Comparison of ENCODE assay signal across 31 cellular contexts in genomic region chr7:159370-160270, GRCh38. TPM values are rescaled to one million over a fixed set of nuclear protein-coding genes. Genes with fewer than 3 reads are reported as not detected.
DNase-seq lines count a peak whose midpoint lies in the region; ATAC-seq, FAIRE-seq and TF ChIP-seq lines count a peak whose summit lies in the region.
"Had no signal": no experiment of that assay in that cellular context is flagged by ENCODE, and none has a peak within 500 bp of the region (broad histone marks: within the 10 kb centered on the region; RNA-seq: fewer than 3 reads in every experiment).

No MANE protein-coding gene starts in this region.

- H3K36me3 ChIP-seq in lower lobe of right lung: no peaks in the 10 kb centered on the region
- H3K36me3 ChIP-seq: adrenal gland, gastroesophageal sphincter, left lung, MG63, Peyer's patch had no signal

- DNase-seq in SKM-1 treated with dmso at 0.1 percent for 144 hours (lab: John Stamatoyannopoulos, UW; ENCODE audit: unreplicated experiment) (peak; percentile 9), SKM-1 (lab: John Stamatoyannopoulos, UW; ENCODE audit: unreplicated experiment) (no peak), chondrocyte (ENCODE audit: low spot score) (peak; percentile 75), lower lobe of right lung (peak; percentile 32), urothelium cell line (ENCODE audit: low spot score) (no peak), A172 (ENCODE audit: low spot score) (no peak), glutamatergic neuron (no peak), C1 segment of cervical spinal cord (lab: John Stamatoyannopoulos, UW) (no peak)
- DNase-seq: activated CD4-positive, alpha-beta T cell treated with anti-CD3 and anti-CD28 coated beads for 36 hours; activated naive CD4-positive, alpha-beta T cell treated with anti-CD3 and anti-CD28 coated beads, Interleukin-2, amount 10 ng/mL, durations not matched to agents 7 days and 5 days; body of pancreas; CD4-positive, alpha-beta memory T cell; H7; KG1; MG63; midbrain; naive thymus-derived CD4-positive, alpha-beta T cell; NCI-H2029 treated with DMSO at 0.1 percent for 48 hours; NCI-H226; SIG-M5; T1000 had no signal

- no peak overlapping the region for H3K27ac Mint-ChIP-seq in chondrocyte (ENCODE audit: unreplicated experiment)
- no peak overlapping the region for H3K27ac Mint-ChIP-seq in glutamatergic neuron (ENCODE audit: unreplicated experiment)
- H3K27ac Mint-ChIP-seq: activated CD4-positive, alpha-beta T cell treated with anti-CD3 and anti-CD28 coated beads for 36 hours; activated naive CD4-positive, alpha-beta T cell treated with anti-CD3 and anti-CD28 coated beads, Interleukin-2, amount 10 ng/mL, durations not matched to agents 7 days and 5 days; activated T-helper 17 cell treated with anti-CD3 and anti-CD28 coated beads, Interleukin-2, amount 50 U/mL, for 72 hours; CD4-positive, alpha-beta memory T cell; naive thymus-derived CD4-positive, alpha-beta T cell; stimulated activated effector memory CD8-positive, alpha-beta T cell treated with anti-CD3 and anti-CD28 coated beads, Interleukin-12 subunit alpha, Interleukin-12 subunit beta, amount 100 ng/mL, for 72 hours; type B pancreatic cell had no signal

- no peak for ATAC-seq in lower lobe of right lung
- ATAC-seq: activated CD4-positive, alpha-beta T cell treated with anti-CD3 and anti-CD28 coated beads for 36 hours; activated T-helper 17 cell treated with anti-CD3 and anti-CD28 coated beads, Interleukin-2, amount 50 U/mL, for 72 hours; body of pancreas; gastroesophageal sphincter; left lung; naive thymus-derived CD4-positive, alpha-beta T cell; stimulated activated effector memory CD8-positive, alpha-beta T cell treated with anti-CD3 and anti-CD28 coated beads, Interleukin-12 subunit alpha, Interleukin-12 subunit beta, amount 100 ng/mL, for 72 hours had no signal

- H3K4me1 ChIP-seq in lower lobe of right lung: peaks cover 9% of the 10 kb centered on the region

- H3K4me3 Mint-ChIP-seq in chondrocyte (ENCODE audit: unreplicated experiment) (no peak overlapping the region), glutamatergic neuron (ENCODE audit: unreplicated experiment) (no peak overlapping the region)
- H3K4me3 Mint-ChIP-seq: activated CD4-positive, alpha-beta T cell treated with anti-CD3 and anti-CD28 coated beads for 36 hours; activated naive CD4-positive, alpha-beta T cell treated with anti-CD3 and anti-CD28 coated beads, Interleukin-2, amount 10 ng/mL, durations not matched to agents 7 days and 5 days; activated T-helper 17 cell treated with anti-CD3 and anti-CD28 coated beads, Interleukin-2, amount 50 U/mL, for 72 hours; CD4-positive, alpha-beta memory T cell; naive thymus-derived CD4-positive, alpha-beta T cell; stimulated activated effector memory CD8-positive, alpha-beta T cell treated with anti-CD3 and anti-CD28 coated beads, Interleukin-12 subunit alpha, Interleukin-12 subunit beta, amount 100 ng/mL, for 72 hours; type B pancreatic cell had no signal

- H3K4me3 ChIP-seq in lower lobe of right lung: no peak overlapping the region
- H3K4me3 ChIP-seq: adrenal gland, body of pancreas, gastroesophageal sphincter, left lung, MG63, Peyer's patch had no signal

- no peaks in the 10 kb centered on the region for H3K9me3 ChIP-seq in lower lobe of right lung
- H3K9me3 ChIP-seq: adrenal gland, body of pancreas, gastroesophageal sphincter, left lung, MG63, Peyer's patch had no signal

- peak; percentile 13 for FAIRE-seq in urothelium cell line (lab: Jason Lieb, UNC)
- FAIRE-seq: endothelial cell of umbilical vein, GM18507 had no signal

- intact Hi-C loops in lower lobe of right lung (cut with DNase I): no loop called here

- H3K9me3 Mint-ChIP-seq in chondrocyte (ENCODE audit: low read depth) (no peaks in the 10 kb centered on the region), glutamatergic neuron (ENCODE audit: unreplicated experiment) (peaks cover 11% of the 10 kb centered on the region)
- H3K9me3 Mint-ChIP-seq: activated naive CD4-positive, alpha-beta T cell treated with anti-CD3 and anti-CD28 coated beads, Interleukin-2, amount 10 ng/mL, durations not matched to agents 7 days and 5 days; activated T-helper 17 cell treated with anti-CD3 and anti-CD28 coated beads, Interleukin-2, amount 50 U/mL, for 72 hours; CD4-positive, alpha-beta memory T cell; naive thymus-derived CD4-positive, alpha-beta T cell; stimulated activated effector memory CD8-positive, alpha-beta T cell treated with anti-CD3 and anti-CD28 coated beads, Interleukin-12 subunit alpha, Interleukin-12 subunit beta, amount 100 ng/mL, for 72 hours; type B pancreatic cell had no signal

- no peak overlapping the region for H3K27ac ChIP-seq in lower lobe of right lung
- H3K27ac ChIP-seq: body of pancreas, gastroesophageal sphincter, left lung, VCaP had no signal

- peaks cover 6% of the 10 kb centered on the region for H3K4me1 Mint-ChIP-seq in chondrocyte (ENCODE audit: low read depth)
- H3K4me1 Mint-ChIP-seq in glutamatergic neuron (ENCODE audit: low read depth, unreplicated experiment): peaks cover 18% of the 10 kb centered on the region
- H3K4me1 Mint-ChIP-seq: activated CD4-positive, alpha-beta T cell treated with anti-CD3 and anti-CD28 coated beads for 36 hours; activated naive CD4-positive, alpha-beta T cell treated with anti-CD3 and anti-CD28 coated beads, Interleukin-2, amount 10 ng/mL, durations not matched to agents 7 days and 5 days; activated T-helper 17 cell treated with anti-CD3 and anti-CD28 coated beads, Interleukin-2, amount 50 U/mL, for 72 hours; CD4-positive, alpha-beta memory T cell; naive thymus-derived CD4-positive, alpha-beta T cell; stimulated activated effector memory CD8-positive, alpha-beta T cell treated with anti-CD3 and anti-CD28 coated beads, Interleukin-12 subunit alpha, Interleukin-12 subunit beta, amount 100 ng/mL, for 72 hours had no signal

- no peak for TF ChIP-seq CTCF in chondrocyte (IDR thresholded peaks at IDR 0.05)
- TF ChIP-seq CTCF in lower lobe of right lung (IDR thresholded peaks at IDR 0.05): no peak
- TF ChIP-seq CTCF in glutamatergic neuron (IDR thresholded peaks at IDR 0.05; ENCODE audit: partially characterized antibody, unreplicated experiment): no peak

- no peaks in the 10 kb centered on the region for H3K27me3 ChIP-seq in lower lobe of right lung (ENCODE audit: low read depth)
- H3K27me3 ChIP-seq: adrenal gland, body of pancreas, gastroesophageal sphincter, MG63, Peyer's patch had no signal

- H3K36me3 Mint-ChIP-seq in chondrocyte (ENCODE audit: low read depth) (no peaks in the 10 kb centered on the region), glutamatergic neuron (ENCODE audit: unreplicated experiment) (no peaks in the 10 kb centered on the region)
- H3K36me3 Mint-ChIP-seq: activated naive CD4-positive, alpha-beta T cell treated with anti-CD3 and anti-CD28 coated beads, Interleukin-2, amount 10 ng/mL, durations not matched to agents 7 days and 5 days; CD4-positive, alpha-beta memory T cell; naive thymus-derived CD4-positive, alpha-beta T cell; stimulated activated effector memory CD8-positive, alpha-beta T cell treated with anti-CD3 and anti-CD28 coated beads, Interleukin-12 subunit alpha, Interleukin-12 subunit beta, amount 100 ng/mL, for 72 hours; type B pancreatic cell had no signal

- H3K27me3 Mint-ChIP-seq in chondrocyte (ENCODE audit: low read depth): peaks cover 11% of the 10 kb centered on the region
- peaks cover 18% of the 10 kb centered on the region for H3K27me3 Mint-ChIP-seq in glutamatergic neuron (ENCODE audit: unreplicated experiment)

RNA-seq across cellular contexts. Expression of gene FAM20C, which starts 32.8 kb away (rescaled TPM):
- 34.4 to 58.1 TPM (median 35.0 TPM) in 3 replicates for total RNA-seq in chondrocyte
- 42.9 TPM for total RNA-seq in lower lobe of right lung
- 27.1 and 30.2 TPM in 2 replicates for total RNA-seq in A172 (2014; rRNA removed; shearing (Covaris generic))
- total RNA-seq in glutamatergic neuron (ENCODE audit: unreplicated experiment): 199 TPM

Comparison
In these comparisons a context has a peak if more than half of its experiments do, and no peak if none do; other contexts are left out.
1. DNase-seq: peak in SKM-1 treated with dmso at 0.1 percent for 144 hours (single experiment), chondrocyte (single experiment) and lower lobe of right lung (single experiment); none in SKM-1 (single experiment), urothelium cell line (single experiment), A172 (single experiment), glutamatergic neuron (single experiment) and C1 segment of cervical spinal cord (0 of 14).